ENCODE assay signal across 8 cellular contexts in the genomic region with DNA sequence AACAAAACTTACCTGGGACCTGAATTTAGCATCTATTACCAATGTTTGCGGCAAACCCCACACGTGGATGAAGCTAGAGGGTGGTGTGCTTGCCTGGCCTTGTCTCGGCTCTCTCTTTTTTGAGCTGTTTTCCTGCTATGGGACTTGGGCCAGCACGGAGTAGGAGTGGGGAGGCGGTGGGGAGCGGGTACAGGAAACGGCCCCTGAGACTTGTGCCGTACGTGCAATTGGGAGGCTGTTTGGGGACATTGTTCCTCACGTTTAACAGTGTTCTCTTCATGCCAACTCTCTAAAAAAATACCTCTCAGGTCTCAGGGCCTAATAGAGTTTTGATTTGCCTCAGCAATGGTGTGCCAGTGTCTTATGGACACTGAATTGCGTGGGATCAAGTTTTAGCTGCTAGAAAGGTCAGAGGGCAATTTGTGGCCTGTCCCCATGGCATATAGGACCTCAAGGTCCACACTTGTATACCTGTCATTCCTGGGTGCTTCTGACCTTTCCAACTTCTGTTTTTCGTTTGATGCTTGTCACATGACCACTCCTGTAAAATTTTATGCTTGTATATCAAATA. TPM values are rescaled to one million over a fixed set of nuclear protein-coding genes. Genes with fewer than 3 reads are reported as not detected.
A peak's percentile ranks its signal among the peaks of the same experiment; 100 is the strongest.
DNase-seq lines count a peak whose midpoint lies in the region; ATAC-seq and TF ChIP-seq lines count a peak whose summit lies in the region.

No MANE protein-coding gene starts in this region.

- H3K4me3 Mint-ChIP-seq in activated T-helper 1 cell treated with anti-CD3 and anti-CD28 coated beads, Interleukin-12 subunit alpha, Interleukin-12 subunit beta, Interleukin-2, Interleukin-4 antibody, amounts not matched to agents 30 ng/mL and 10 ng/mL and 1 ng/mL, durations not matched to agents 14 hours and 24 hours and 36 hours: peak overlapping the region; percentile 69

- H3K27me3 Mint-ChIP-seq in activated T-helper 1 cell treated with anti-CD3 and anti-CD28 coated beads, Interleukin-12 subunit alpha, Interleukin-12 subunit beta, Interleukin-2, Interleukin-4 antibody, amounts not matched to agents 30 ng/mL and 10 ng/mL and 1 ng/mL, durations not matched to agents 14 hours and 24 hours and 36 hours (ENCODE audit: insufficient read depth): no peaks in the 10 kb centered on the region

- no peaks in the 10 kb centered on the region for H3K9me3 Mint-ChIP-seq in activated T-helper 1 cell treated with anti-CD3 and anti-CD28 coated beads, Interleukin-12 subunit alpha, Interleukin-12 subunit beta, Interleukin-2, Interleukin-4 antibody, amounts not matched to agents 30 ng/mL and 10 ng/mL and 1 ng/mL, durations not matched to agents 14 hours and 24 hours and 36 hours

- no peaks in the 10 kb centered on the region for H3K27me3 ChIP-seq in thymus (ENCODE audit: control insufficient read depth, insufficient read depth)
- no peaks in the 10 kb centered on the region for H3K27me3 ChIP-seq in thyroid gland

- peak; percentile 28 for ATAC-seq in HG03045 (IDR thresholded peaks at IDR 0.05; ENCODE audit: unreplicated experiment)

- 12% methylated on average over 12 of the region's 12 CpGs for whole genome bisulfite sequencing in thymus
- WGBS in thyroid gland, 2 donors: 76 to 78% methylated on average over 12 of the region's 12 CpGs

- no peak for TF ChIP-seq CTCF in thyroid gland (IDR thresholded peaks at IDR 0.05)

- no peak for TF ChIP-seq POLR2A in thyroid gland (IDR thresholded peaks at IDR 0.05)

- intact Hi-C loops in activated T-helper 1 cell treated with anti-CD3 and anti-CD28 coated beads, Interleukin-12 subunit alpha, Interleukin-12 subunit beta, Interleukin-2, Interleukin-4 antibody, amounts not matched to agents 30 ng/mL and 10 ng/mL and 1 ng/mL, durations not matched to agents 14 hours and 24 hours and 36 hours (cut with micrococcal nuclease): loop anchor here (1.0 to 5.0 kb wide), 6 partner anchors 15 to 1915 kb away; a partner anchor contains a TSS
- intact Hi-C loops in thyroid gland (cut with DNase I): no loop called here

- H3K9me3 ChIP-seq in thymus (ENCODE audit: control insufficient read depth): no peaks in the 10 kb centered on the region
- H3K9me3 ChIP-seq in thyroid gland: no peaks in the 10 kb centered on the region

- H3K4me1 ChIP-seq in thymus (ENCODE audit: control insufficient read depth, insufficient read depth, low read length) (peaks cover 53% of the 10 kb centered on the region), thyroid gland (peaks cover 0 to 4% of the 10 kb centered on the region in 2 donors)

- H3K27ac ChIP-seq in thymus (ENCODE audit: low read depth): peak overlapping the region; percentile 94
- no peak overlapping the region for H3K27ac ChIP-seq in thyroid gland

- peaks cover 20% of the 10 kb centered on the region for H3K36me3 Mint-ChIP-seq in activated T-helper 1 cell treated with anti-CD3 and anti-CD28 coated beads, Interleukin-12 subunit alpha, Interleukin-12 subunit beta, Interleukin-2, Interleukin-4 antibody, amounts not matched to agents 30 ng/mL and 10 ng/mL and 1 ng/mL, durations not matched to agents 14 hours and 24 hours and 36 hours (ENCODE audit: low read depth)

- H3K4me1 Mint-ChIP-seq in activated T-helper 1 cell treated with anti-CD3 and anti-CD28 coated beads, Interleukin-12 subunit alpha, Interleukin-12 subunit beta, Interleukin-2, Interleukin-4 antibody, amounts not matched to agents 30 ng/mL and 10 ng/mL and 1 ng/mL, durations not matched to agents 14 hours and 24 hours and 36 hours (ENCODE audit: low read depth): peaks cover 70% of the 10 kb centered on the region

- H3K36me3 ChIP-seq in thymus (ENCODE audit: control insufficient read depth, insufficient read depth) (no peaks in the 10 kb centered on the region), thyroid gland (no peaks in the 10 kb centered on the region)

- peak overlapping the region; percentile 99 for H3K27ac Mint-ChIP-seq in activated T-helper 1 cell treated with anti-CD3 and anti-CD28 coated beads, Interleukin-12 subunit alpha, Interleukin-12 subunit beta, Interleukin-2, Interleukin-4 antibody, amounts not matched to agents 30 ng/mL and 10 ng/mL and 1 ng/mL, durations not matched to agents 14 hours and 24 hours and 36 hours

- H3K4me3 ChIP-seq in thymus (ENCODE audit: low read length) (no peak overlapping the region), thyroid gland (replicated peaks in 1 of 3) (no peak overlapping the region)

- peak; percentile 73 for DNase-seq in activated CD8-positive, alpha-beta memory T cell treated with anti-CD3 and anti-CD28 coated beads for 24 hours
- DNase-seq in activated CD8-positive, alpha-beta memory T cell treated with anti-CD3 and anti-CD28 coated beads, Interleukin-2, amount 50 U/mL, for 4 hours: no peak
- no peak for DNase-seq in activated T-helper 1 cell treated with anti-CD3 and anti-CD28 coated beads, Interleukin-12 subunit alpha, Interleukin-12 subunit beta, Interleukin-2, Interleukin-4 antibody, amounts not matched to agents 30 ng/mL and 10 ng/mL and 1 ng/mL, durations not matched to agents 14 hours and 24 hours and 36 hours (ENCODE audit: low spot score)
- DNase-seq in thyroid gland (no peak), NCI-H82 (lab: John Stamatoyannopoulos, UW) (no peak), HPDE6-E6E7 (ENCODE audit: extremely low spot score) (no peak)

RNA-seq across cellular contexts. Expression of a gene that starts 15.3 kb away (rescaled TPM):
- total RNA-seq in activated T-helper 1 cell treated with anti-CD3 and anti-CD28 coated beads, Interleukin-12 subunit alpha, Interleukin-12 subunit beta, Interleukin-2, Interleukin-4 antibody, amounts not matched to agents 30 ng/mL and 10 ng/mL and 1 ng/mL, durations not matched to agents 14 hours and 24 hours and 36 hours: 134 and 142 TPM in 2 replicates
- 32.6 TPM for polyA plus RNA-seq in thymus
- total RNA-seq in thyroid gland: 10 to 100 TPM; 10.8 to 24.1 (median 13.1) TPM

RNA-seq across cellular contexts. Expression of a gene that starts 34.3 kb away (rescaled TPM):
- total RNA-seq in activated T-helper 1 cell treated with anti-CD3 and anti-CD28 coated beads, Interleukin-12 subunit alpha, Interleukin-12 subunit beta, Interleukin-2, Interleukin-4 antibody, amounts not matched to agents 30 ng/mL and 10 ng/mL and 1 ng/mL, durations not matched to agents 14 hours and 24 hours and 36 hours: 136 and 138 TPM in 2 replicates
- 21.7 TPM for polyA plus RNA-seq in thymus
- 1 to 10 TPM; 5.7 to 7.8 (median 6.6) TPM for total RNA-seq in thyroid gland

RNA-seq across cellular contexts. Expression of a gene that starts 49.5 kb away (rescaled TPM):
- 57.7 and 59.2 TPM in 2 replicates for total RNA-seq in activated T-helper 1 cell treated with anti-CD3 and anti-CD28 coated beads, Interleukin-12 subunit alpha, Interleukin-12 subunit beta, Interleukin-2, Interleukin-4 antibody, amounts not matched to agents 30 ng/mL and 10 ng/mL and 1 ng/mL, durations not matched to agents 14 hours and 24 hours and 36 hours
- polyA plus RNA-seq in thymus: 24.2 TPM
- 10 to 100 TPM; 34.8 to 38.6 (median 36.5) TPM for total RNA-seq in thyroid gland

Comparison
In these comparisons a context has a peak if more than half of its experiments do, and no peak if none do; other contexts are left out.
1. RNA of a gene that starts 34.3 kb away (total RNA-seq): 136 to 138 TPM in activated T-helper 1 cell treated with anti-CD3 and anti-CD28 coated beads, Interleukin-12 subunit alpha, Interleukin-12 subunit beta, Interleukin-2, Interleukin-4 antibody, amounts not matched to agents 30 ng/mL and 10 ng/mL and 1 ng/mL, durations not matched to agents 14 hours and 24 hours and 36 hours; 5.7 to 7.8 TPM in thyroid gland; every median in the first group is over 10 times any median in the second.